10 cellular contexts compared by ENCODE assay signal in the genomic region with DNA sequence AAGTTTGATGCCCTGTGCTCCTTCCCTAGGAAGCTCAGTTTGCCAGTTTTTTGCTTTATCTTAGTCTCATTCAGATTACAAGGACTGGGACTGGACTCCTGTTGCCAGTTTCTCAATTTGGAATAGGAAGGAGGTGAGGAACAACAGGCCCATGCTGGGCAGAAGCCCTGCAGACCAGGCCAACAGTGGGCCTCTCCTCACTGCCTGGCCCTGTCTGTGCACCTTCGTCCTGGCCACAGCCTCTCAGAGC. TPM values are rescaled to one million over a fixed set of nuclear protein-coding genes. Genes with fewer than 3 reads are reported as not detected.
DNase-seq lines count a peak whose midpoint lies in the region; ATAC-seq and TF ChIP-seq lines count a peak whose summit lies in the region.
"Had no signal": no experiment of that assay in that cellular context is flagged by ENCODE, and none has a peak within 500 bp of the region (broad histone marks: within the 10 kb centered on the region; RNA-seq: fewer than 3 reads in every experiment).

No MANE protein-coding gene starts in this region.

- no peaks in the 10 kb centered on the region for H3K27me3 Mint-ChIP-seq in neural progenitor cell (ENCODE audit: insufficient read depth, low read depth)
- H3K27me3 Mint-ChIP-seq: stimulated activated naive CD8-positive, alpha-beta T cell treated with anti-CD3 and anti-CD28 coated beads, Interleukin-15, Interleukin-2, amounts not matched to agents 100 ng/mL and 50 ng/mL, for 24 hours had no signal

- DNase-seq in left ventricle myocardium inferior (no peak), Right ventricle myocardium superior (no peak), neural progenitor cell (ENCODE audit: low spot score) (no peak), aorta (no peak), NOMO-1 treated with dmso at 0.1 percent for 144 hours (lab: John Stamatoyannopoulos, UW; ENCODE audit: unreplicated experiment) (no peak)
- DNase-seq: activated naive CD4-positive, alpha-beta T cell treated with anti-CD3 and anti-CD28 coated beads, Interleukin-2, amount 50 U/mL, for 16 hours had no signal

- H3K27ac Mint-ChIP-seq in neural progenitor cell, result no peak overlapping the region
- H3K27ac Mint-ChIP-seq: stimulated activated naive CD8-positive, alpha-beta T cell treated with anti-CD3 and anti-CD28 coated beads, Interleukin-15, Interleukin-2, amounts not matched to agents 100 ng/mL and 50 ng/mL, for 24 hours had no signal

- H3K4me1 ChIP-seq in left ventricle myocardium inferior (peaks cover 80% of the 10 kb centered on the region), ectodermal cell (ENCODE audit: control insufficient read depth, insufficient read depth, low read length) (peaks cover 34% of the 10 kb centered on the region), neural progenitor cell (peaks cover 37% of the 10 kb centered on the region), aorta (ENCODE audit: control insufficient read depth in 1 of 2, insufficient read depth in 2 of 2, low read length in 2 of 2) (no peaks in the 10 kb centered on the region)

- peaks cover 9% of the 10 kb centered on the region for H3F3A ChIP-seq in neural progenitor cell (ENCODE audit: low read depth)

- WGBS in ectodermal cell, 2 experiments, result 9 to 19% methylated on average over 1 of the region's 1 CpG
- 0 to 6% methylated on average over 1 of the region's 1 CpG for WGBS in aorta, 2 donors

- intact Hi-C loops in left ventricle myocardium inferior (cut with micrococcal nuclease), result no loop called here
- intact Hi-C loops in Right ventricle myocardium superior (cut with DNase I), result no loop called here
- intact Hi-C loops in aorta (cut with DNase I), result no loop called here

- H4K20me1 ChIP-seq in neural progenitor cell (ENCODE audit: low read depth), result peaks cover 40% of the 10 kb centered on the region

- peaks cover 16% of the 10 kb centered on the region for H3K36me3 Mint-ChIP-seq in neural progenitor cell

- ATAC-seq in Right ventricle myocardium superior (ENCODE audit: poor library complexity) (no peak), aorta (ENCODE audit: low FRiP score) (no peak), GM19463 (IDR thresholded peaks at IDR 0.05; ENCODE audit: unreplicated experiment) (no peak), HG03039 (IDR thresholded peaks at IDR 0.05; ENCODE audit: unreplicated experiment) (no peak)

- peaks cover 75% of the 10 kb centered on the region for H3K79me2 ChIP-seq in neural progenitor cell (ENCODE audit: low read depth)

- no peak overlapping the region for H3K4me3 Mint-ChIP-seq in neural progenitor cell
- H3K4me3 Mint-ChIP-seq: stimulated activated naive CD8-positive, alpha-beta T cell treated with anti-CD3 and anti-CD28 coated beads, Interleukin-15, Interleukin-2, amounts not matched to agents 100 ng/mL and 50 ng/mL, for 24 hours had no signal

- H3K27me3 ChIP-seq in left ventricle myocardium inferior (ENCODE audit: low read depth), result no peaks in the 10 kb centered on the region
- H3K27me3 ChIP-seq in ectodermal cell (ENCODE audit: control insufficient read depth, insufficient read depth, low read length, poor library complexity, severe bottlenecking), result no peaks in the 10 kb centered on the region
- no peaks in the 10 kb centered on the region for H3K27me3 ChIP-seq in neural progenitor cell
- H3K27me3 ChIP-seq in aorta (ENCODE audit: control insufficient read depth in 1 of 2, insufficient read depth in 2 of 2, low read length in 1 of 2), result no peaks in the 10 kb centered on the region

- no peak for TF ChIP-seq CTCF in left ventricle myocardium inferior (IDR thresholded peaks at IDR 0.05; ENCODE audit: borderline replicate concordance)
- TF ChIP-seq CTCF in neural progenitor cell (IDR thresholded peaks at IDR 0.05), result no peak

- H3K9me3 Mint-ChIP-seq in neural progenitor cell, result peaks cover 4% of the 10 kb centered on the region
- H3K9me3 Mint-ChIP-seq: stimulated activated naive CD8-positive, alpha-beta T cell treated with anti-CD3 and anti-CD28 coated beads, Interleukin-15, Interleukin-2, amounts not matched to agents 100 ng/mL and 50 ng/mL, for 24 hours had no signal

- H3K9ac ChIP-seq in neural progenitor cell, result no peak overlapping the region

- H3K36me3 ChIP-seq in left ventricle myocardium inferior, result peaks cover 15% of the 10 kb centered on the region
- peaks cover 11% of the 10 kb centered on the region for H3K36me3 ChIP-seq in ectodermal cell (ENCODE audit: control insufficient read depth, insufficient read depth, low read length)
- no peaks in the 10 kb centered on the region for H3K36me3 ChIP-seq in neural progenitor cell
- no peaks in the 10 kb centered on the region for H3K36me3 ChIP-seq in aorta (ENCODE audit: control insufficient read depth in 1 of 2, insufficient read depth in 2 of 2, low read length in 1 of 2)

- H2AFZ ChIP-seq in neural progenitor cell (replicated peaks), result no peak overlapping the region

- H3K27ac ChIP-seq in left ventricle myocardium inferior (replicated peaks) (peak overlapping the region; percentile 85), ectodermal cell (ENCODE audit: insufficient read depth, low read depth, low read length, poor library complexity, severe bottlenecking) (peak overlapping the region; percentile 18), neural progenitor cell (peak overlapping the region; percentile 33), aorta (ENCODE audit: low read depth in 1 of 2, low read length in 2 of 2) (peak overlapping the region; percentile 53 to 87)

- H3K4me3 ChIP-seq in left ventricle myocardium inferior (peak overlapping the region; percentile 2), ectodermal cell (ENCODE audit: insufficient read depth, low read depth, low read length) (no peak overlapping the region), neural progenitor cell (no peak overlapping the region), aorta (ENCODE audit: low read length in 2 of 2) (no peak overlapping the region)

- H3K4me2 ChIP-seq in neural progenitor cell, result peak overlapping the region; percentile 23

- H3K9me3 ChIP-seq in left ventricle myocardium inferior (replicated peaks) (no peaks in the 10 kb centered on the region), ectodermal cell (ENCODE audit: control insufficient read depth, low read length) (peaks cover 2% of the 10 kb centered on the region), neural progenitor cell (ENCODE audit: low read depth) (no peaks in the 10 kb centered on the region), aorta (ENCODE audit: control insufficient read depth, low read length) (no peaks in the 10 kb centered on the region)

- peaks cover 27% of the 10 kb centered on the region for H3K4me1 Mint-ChIP-seq in neural progenitor cell

RNA-seq across cellular contexts. Expression of a gene that starts 23.7 kb away (rescaled TPM):
- total RNA-seq in left ventricle myocardium inferior (40.3 TPM), Right ventricle myocardium superior (36.3 TPM), neural progenitor cell (ENCODE audit: low replicate concordance) (11.4 and 21.3 TPM in 2 replicates), aorta (100 to 1,000 TPM in 1 of 2 donors, 10 to 100 TPM in 1; 93.7 to 119 TPM)
- polyA plus RNA-seq in ectodermal cell (2013, experiment 1 of 4), result 53.5 TPM
- polyA plus RNA-seq in ectodermal cell (2013, experiment 2 of 4), result 50.6 TPM
- 43.0 TPM for polyA plus RNA-seq in ectodermal cell (2013, experiment 3 of 4)
- 45.2 TPM for polyA plus RNA-seq in ectodermal cell (2013, experiment 4 of 4)
- 100 to 1,000 TPM in 1 of 2 donors, 10 to 100 TPM in 1; 23.5 to 100 TPM for polyA plus RNA-seq in aorta

RNA-seq across cellular contexts. Expression of a gene that starts 35.5 kb away (rescaled TPM):
- total RNA-seq in left ventricle myocardium inferior, result 16.1 TPM
- total RNA-seq in Right ventricle myocardium superior, result 13.5 TPM
- polyA plus RNA-seq in ectodermal cell (2013, experiment 1 of 4), result 27.7 TPM
- polyA plus RNA-seq in ectodermal cell (2013, experiment 2 of 4), result 25.6 TPM
- 15.7 TPM for polyA plus RNA-seq in ectodermal cell (2013, experiment 3 of 4)
- 20.9 TPM for polyA plus RNA-seq in ectodermal cell (2013, experiment 4 of 4)
- 14.3 and 31.9 TPM in 2 replicates for total RNA-seq in neural progenitor cell (ENCODE audit: low replicate concordance)
- 10 to 100 TPM; 19.1 to 29.9 TPM for total RNA-seq in aorta
- polyA plus RNA-seq in aorta, result 10 to 100 TPM in 1 of 2 donors, 1 to 10 TPM in 1; 5.3 to 21.7 TPM

Comparison
In these comparisons a context has a peak if more than half of its experiments do, and no peak if none do; other contexts are left out.
1. H3K27ac ChIP-seq: peak in every context shown above with its lines; median percentile 85 in left ventricle myocardium inferior; 70 in aorta; 33 in neural progenitor cell; 18 in ectodermal cell.